ENCODE assay signal across 9 cellular contexts in genomic region chr22:17774928-17775675, GRCh38. TPM values are rescaled to one million over a fixed set of nuclear protein-coding genes. Genes with fewer than 3 reads are reported as not detected.
DNase-seq lines count a peak whose midpoint lies in the region; TF ChIP-seq lines count a peak whose summit lies in the region.
"Had no signal": no experiment of that assay in that cellular context is flagged by ENCODE, and none has a peak within 500 bp of the region (broad histone marks: within the 10 kb centered on the region; RNA-seq: fewer than 3 reads in every experiment).

No MANE protein-coding gene starts in this region.

- H3K4me1 ChIP-seq in OCI-LY7 (ENCODE audit: insufficient read depth, low read length, poor library complexity, severe bottlenecking) (peaks cover 70% of the 10 kb centered on the region), endodermal cell (ENCODE audit: control insufficient read depth, insufficient read depth, low read length) (no peaks in the 10 kb centered on the region), rectal smooth muscle tissue (ENCODE audit: control insufficient read depth, insufficient read depth, low read length) (no peaks in the 10 kb centered on the region)

- POLR2A ChIA-PET in OCI-LY7 (lab: Charles Lee): interaction anchor here (0.5 to 1.1 kb wide), 3 partner anchors 21 to 34 kb away, joined by 3 to 5 read pairs (median 3); no protein-coding TSS in a partner anchor

- DNase-seq in T-helper 2 cell treated with Interferon-gamma antibody and Interleukin-4, amounts not matched to agents 5 μg/mL and 100 μg/mL, for 36 hours (ENCODE audit: low spot score): no peak
- DNase-seq in T-helper 2 cell (no peak), OCI-LY7 (ENCODE audit: low spot score) (no peak), endodermal cell (no peak), cerebellum (ENCODE audit: low spot score) (no peak), NCI-H446 (lab: John Stamatoyannopoulos, UW) (no peak), NCI-H2227 (lab: John Stamatoyannopoulos, UW; ENCODE audit: unreplicated experiment) (no peak)

- no TSS peak for BruUV-seq in OCI-LY7 (replicated peaks; lab: Mats Ljungman, UMichigan)

- H3K9me3 Mint-ChIP-seq in T-helper 2 cell treated with Interferon-gamma antibody and Interleukin-4, amounts not matched to agents 5 μg/mL and 100 μg/mL, for 36 hours: no peaks in the 10 kb centered on the region
- no peaks in the 10 kb centered on the region for H3K9me3 Mint-ChIP-seq in endodermal cell

- peak overlapping the region; percentile 43 for H2AFZ ChIP-seq in OCI-LY7 (ENCODE audit: low read length)

- peaks cover 23% of the 10 kb centered on the region for H3K27me3 Mint-ChIP-seq in T-helper 2 cell treated with Interferon-gamma antibody and Interleukin-4, amounts not matched to agents 5 μg/mL and 100 μg/mL, for 36 hours (ENCODE audit: low read depth)
- peaks cover 20% of the 10 kb centered on the region for H3K27me3 Mint-ChIP-seq in endodermal cell (ENCODE audit: insufficient read depth)

- H3K36me3 ChIP-seq in OCI-LY7 (ENCODE audit: insufficient read depth, low read length): no peaks in the 10 kb centered on the region
- no peaks in the 10 kb centered on the region for H3K36me3 ChIP-seq in endodermal cell (ENCODE audit: control insufficient read depth, insufficient read depth, low read length)
- no peaks in the 10 kb centered on the region for H3K36me3 ChIP-seq in rectal smooth muscle tissue (ENCODE audit: control insufficient read depth, insufficient read depth, low read length)

- H3K9me3 ChIP-seq in OCI-LY7 (ENCODE audit: low read length) (no peaks in the 10 kb centered on the region), endodermal cell (ENCODE audit: control insufficient read depth, low read length) (no peaks in the 10 kb centered on the region)
- H3K9me3 ChIP-seq: body of pancreas had no signal

- H3K4me3 ChIP-seq in OCI-LY7 (ENCODE audit: low read depth, low read length, poor library complexity, severe bottlenecking) (peak overlapping the region; percentile 75), endodermal cell (ENCODE audit: low read length) (no peak overlapping the region), rectal smooth muscle tissue (ENCODE audit: low read length) (peak overlapping the region; percentile 42)

- no peak overlapping the region for H3K9ac ChIP-seq in endodermal cell (ENCODE audit: extremely low read depth, low read length, poor library complexity, severe bottlenecking)
- H3K9ac ChIP-seq in rectal smooth muscle tissue (ENCODE audit: low read length): no peak overlapping the region

- peaks cover 46% of the 10 kb centered on the region for H3K4me1 Mint-ChIP-seq in T-helper 2 cell treated with Interferon-gamma antibody and Interleukin-4, amounts not matched to agents 5 μg/mL and 100 μg/mL, for 36 hours (ENCODE audit: low read depth)
- peaks cover 8% of the 10 kb centered on the region for H3K4me1 Mint-ChIP-seq in endodermal cell

- TF ChIP-seq CTCF in OCI-LY7 (conservative IDR thresholded peaks at IDR 0.05; ENCODE audit: low read length) (no peak), endodermal cell (conservative IDR thresholded peaks at IDR 0.05) (no peak)

- H3K4me3 Mint-ChIP-seq in T-helper 2 cell treated with Interferon-gamma antibody and Interleukin-4, amounts not matched to agents 5 μg/mL and 100 μg/mL, for 36 hours: peak overlapping the region; percentile 71
- H3K4me3 Mint-ChIP-seq in endodermal cell: peak overlapping the region; percentile 63

- H3K27ac Mint-ChIP-seq in T-helper 2 cell treated with Interferon-gamma antibody and Interleukin-4, amounts not matched to agents 5 μg/mL and 100 μg/mL, for 36 hours: peak overlapping the region; percentile 53
- H3K27ac Mint-ChIP-seq in endodermal cell: peak overlapping the region; percentile 29

- H3K9me2 ChIP-seq in OCI-LY7 (ENCODE audit: insufficient read depth, low read length): no peaks in the 10 kb centered on the region

- H3K27ac ChIP-seq in OCI-LY7 (ENCODE audit: low read depth, low read length, poor library complexity, severe bottlenecking) (peak overlapping the region; percentile 79), endodermal cell (ENCODE audit: low read depth, low read length) (peak overlapping the region; percentile 19), rectal smooth muscle tissue (ENCODE audit: low read depth, low read length) (no peak overlapping the region)

- peaks cover 52% of the 10 kb centered on the region; the same call in 1 of the 2 replicates for H3K79me2 ChIP-seq in OCI-LY7 (ENCODE audit: insufficient read depth, low read depth, low read length)

- WGBS in endodermal cell (ENCODE audit: insufficient coverage in 1 of 2, insufficient read length in 1 of 2), 2 experiments: 81 to 86% methylated on average over 17 to 26 of the region's 27 CpGs

- peaks cover 19% of the 10 kb centered on the region for H4K20me1 ChIP-seq in OCI-LY7 (ENCODE audit: insufficient read depth, low read length)

- peaks cover 11% of the 10 kb centered on the region for H3K27me3 ChIP-seq in endodermal cell (ENCODE audit: control insufficient read depth, insufficient read depth, low read length, poor library complexity, severe bottlenecking)
- H3K27me3 ChIP-seq in rectal smooth muscle tissue (ENCODE audit: control insufficient read depth, insufficient read depth, low read length): no peaks in the 10 kb centered on the region
- H3K27me3 ChIP-seq: body of pancreas had no signal

- intact Hi-C loops in OCI-LY7 (cut with micrococcal nuclease; ENCODE audit: unreplicated experiment): loop anchor here (5.0 to 10.0 kb wide), 2 partner anchors 140 to 292 kb away; partner anchors contain the start of gene BCL2L13

- CTCF ChIA-PET in OCI-LY7 (lab: Charles Lee; ENCODE audit: unreplicated experiment): interaction anchor here (0.9 kb wide), 1 partner anchor 25 kb away, joined by 3 read pairs; no protein-coding TSS in a partner anchor

- peak overlapping the region; percentile 81 for H3K4me2 ChIP-seq in OCI-LY7 (ENCODE audit: low read length)

- peaks cover 28% of the 10 kb centered on the region for H3K36me3 Mint-ChIP-seq in T-helper 2 cell treated with Interferon-gamma antibody and Interleukin-4, amounts not matched to agents 5 μg/mL and 100 μg/mL, for 36 hours (ENCODE audit: low read depth)
- H3K36me3 Mint-ChIP-seq in endodermal cell (ENCODE audit: low read depth): no peaks in the 10 kb centered on the region

RNA-seq across cellular contexts. Expression of gene BID, which starts 0.8 kb away (rescaled TPM):
- total RNA-seq in OCI-LY7 (2014; rRNA removed; shearing (Covaris generic)): 59.9 and 87.8 TPM in 2 replicates
- total RNA-seq in OCI-LY7 (2022) (51.9 and 60.3 TPM in 2 replicates), endodermal cell (10 to 100 TPM; 20.1 to 24.4 TPM), cerebellum (19.2 TPM)
- 22.8 TPM for polyA plus RNA-seq in endodermal cell (2013, experiment 1 of 2)
- polyA plus RNA-seq in endodermal cell (2013, experiment 2 of 2): 19.1 TPM
